19 cellular contexts compared by ENCODE assay signal in genomic region chr7:20327047-20327446, GRCh38. TPM values are rescaled to one million over a fixed set of nuclear protein-coding genes. Genes with fewer than 3 reads are reported as not detected.
DNase-seq lines count a peak whose midpoint lies in the region; ATAC-seq and TF ChIP-seq lines count a peak whose summit lies in the region.
"Had no signal": no experiment of that assay in that cellular context is flagged by ENCODE, and none has a peak within 500 bp of the region (broad histone marks: within the 10 kb centered on the region; RNA-seq: fewer than 3 reads in every experiment).

No MANE protein-coding gene starts in this region.

- intact Hi-C loops in naive thymus-derived CD4-positive, alpha-beta T cell (cut with micrococcal nuclease): no loop called here

- H3K4me3 Mint-ChIP-seq in naive thymus-derived CD4-positive, alpha-beta T cell: no peak overlapping the region
- H3K4me3 Mint-ChIP-seq: activated B cell treated with CpG ODN at 0.5 μM for 24 hours; CD4-positive, alpha-beta memory T cell; stimulated activated naive CD8-positive, alpha-beta T cell treated with anti-CD3 and anti-CD28 coated beads, Interleukin-15, Interleukin-2, amounts not matched to agents 100 ng/mL and 50 ng/mL, for 24 hours; T-helper 17 cell had no signal

- DNase-seq in AG08395 (ENCODE audit: low spot score) (peak; percentile 15), M059J (ENCODE audit: low read depth) (peak; percentile 56), choroid plexus epithelial cell (ENCODE audit: low read depth) (peak; percentile 70), kidney tubule cell (ENCODE audit: low spot score) (peak; percentile 89), midbrain (lab: John Stamatoyannopoulos, UW) (no peak), WERI-Rb-1 (no peak), NCI-H2107 treated with DMSO at 0.1 percent for 48 hours (lab: John Stamatoyannopoulos, UW; ENCODE audit: unreplicated experiment) (no peak)
- no peak for DNase-seq in naive thymus-derived CD4-positive, alpha-beta T cell
- DNase-seq: activated B cell treated with CpG ODN at 0.5 μM for 24 hours; CD4-positive, alpha-beta memory T cell; hippocampal formation; left cardiac atrium; NCI-H187; SHP77; T-helper 17 cell; upper lobe of left lung had no signal

- no peaks in the 10 kb centered on the region for H3K9me3 Mint-ChIP-seq in naive thymus-derived CD4-positive, alpha-beta T cell
- H3K9me3 Mint-ChIP-seq: activated B cell treated with CpG ODN at 0.5 μM for 24 hours; stimulated activated naive CD8-positive, alpha-beta T cell treated with anti-CD3 and anti-CD28 coated beads, Interleukin-15, Interleukin-2, amounts not matched to agents 100 ng/mL and 50 ng/mL, for 24 hours had no signal

- H3K27me3 Mint-ChIP-seq in naive thymus-derived CD4-positive, alpha-beta T cell: peaks cover 17 to 59% (median 33%) of the 10 kb centered on the region in 5 donors
- H3K27me3 Mint-ChIP-seq: activated B cell treated with CpG ODN at 0.5 μM for 24 hours had no signal

- no peak overlapping the region for H3K4me3 ChIP-seq in choroid plexus epithelial cell (ENCODE audit: low read depth, low read length)
- no peak overlapping the region for H3K4me3 ChIP-seq in naive thymus-derived CD4-positive, alpha-beta T cell (ENCODE audit: low read length)
- no peak overlapping the region for H3K4me3 ChIP-seq in WERI-Rb-1 (ENCODE audit: low read depth, low read length)
- H3K4me3 ChIP-seq: upper lobe of left lung had no signal

- peaks cover 0 to 3% of the 10 kb centered on the region in 2 donors for H3K27me3 ChIP-seq in naive thymus-derived CD4-positive, alpha-beta T cell (ENCODE audit: control insufficient read depth in 2 of 2, insufficient read depth in 2 of 2, low read length in 2 of 2)
- no peaks in the 10 kb centered on the region for H3K27me3 ChIP-seq in WERI-Rb-1 (ENCODE audit: insufficient read depth, low read depth, severe bottlenecking)
- H3K27me3 ChIP-seq: upper lobe of left lung had no signal

- ATAC-seq in naive thymus-derived CD4-positive, alpha-beta T cell: no peak
- ATAC-seq: HepG2, left cardiac atrium, sciatic nerve, T-helper 17 cell had no signal

- no peak overlapping the region for H3K27ac ChIP-seq in naive thymus-derived CD4-positive, alpha-beta T cell (ENCODE audit: low read depth, low read length)
- H3K27ac ChIP-seq in WERI-Rb-1: no peak overlapping the region
- H3K27ac ChIP-seq: upper lobe of left lung had no signal

- no peak overlapping the region for H3K27ac Mint-ChIP-seq in naive thymus-derived CD4-positive, alpha-beta T cell
- H3K27ac Mint-ChIP-seq: activated B cell treated with CpG ODN at 0.5 μM for 24 hours; CD4-positive, alpha-beta memory T cell; stimulated activated naive CD8-positive, alpha-beta T cell treated with anti-CD3 and anti-CD28 coated beads, Interleukin-15, Interleukin-2, amounts not matched to agents 100 ng/mL and 50 ng/mL, for 24 hours; T-helper 17 cell had no signal

- H3K4me1 Mint-ChIP-seq in naive thymus-derived CD4-positive, alpha-beta T cell: peaks cover 12 to 23% (median 19%) of the 10 kb centered on the region in 7 donors

- TF ChIP-seq CTCF in choroid plexus epithelial cell (conservative IDR thresholded peaks at IDR 0.05; ENCODE audit: low read depth, low read length): no peak
- TF ChIP-seq CTCF in WERI-Rb-1 (IDR thresholded peaks at IDR 0.05; ENCODE audit: low read depth, low read length): no peak

- POLR2A ChIA-PET in naive thymus-derived CD4-positive, alpha-beta T cell (lab: Charles Lee): no interaction called here

- H3K36me3 ChIP-seq in naive thymus-derived CD4-positive, alpha-beta T cell (ENCODE audit: control insufficient read depth in 2 of 3, insufficient read depth in 3 of 3, low read length in 3 of 3): no peaks in the 10 kb centered on the region
- H3K36me3 ChIP-seq in WERI-Rb-1: no peaks in the 10 kb centered on the region
- H3K36me3 ChIP-seq: upper lobe of left lung had no signal

- CTCF ChIA-PET in naive thymus-derived CD4-positive, alpha-beta T cell (lab: Charles Lee): no interaction called here

- no peaks in the 10 kb centered on the region for H3K4me1 ChIP-seq in naive thymus-derived CD4-positive, alpha-beta T cell (ENCODE audit: control insufficient read depth in 2 of 2, insufficient read depth in 2 of 2, low read length in 2 of 2)

- no peaks in the 10 kb centered on the region for H3K36me3 Mint-ChIP-seq in naive thymus-derived CD4-positive, alpha-beta T cell
- H3K36me3 Mint-ChIP-seq: CD4-positive, alpha-beta memory T cell had no signal

- H3K9me3 ChIP-seq in naive thymus-derived CD4-positive, alpha-beta T cell (ENCODE audit: control insufficient read depth in 2 of 3, low read length in 3 of 3): no peaks in the 10 kb centered on the region
- no peaks in the 10 kb centered on the region for H3K9me3 ChIP-seq in WERI-Rb-1 (ENCODE audit: severe bottlenecking)
- H3K9me3 ChIP-seq: upper lobe of left lung had no signal

RNA-seq across cellular contexts. Expression of gene ITGB8, which starts 3.7 kb away (rescaled TPM):
- 18.4 and 24.3 TPM in 2 replicates for total RNA-seq in M059J (2014; rRNA removed; shearing (Covaris generic))
- 1 to 10 TPM in 1 of 5 experiments, under 1 TPM in 2, not detected in 2; 0.08 to 2.9 (median 0.85) TPM for total RNA-seq in naive thymus-derived CD4-positive, alpha-beta T cell
- polyA plus RNA-seq in naive thymus-derived CD4-positive, alpha-beta T cell: not detected
- total RNA-seq: HepG2 had no signal
- polyA plus RNA-seq: CD4-positive, alpha-beta memory T cell had no signal

Comparison
In these comparisons a context has a peak if more than half of its experiments do, and no peak if none do; other contexts are left out.
1. DNase-seq: peak in AG08395 (single experiment), M059J (single experiment), choroid plexus epithelial cell (single experiment) and kidney tubule cell (single experiment); none in midbrain (single experiment), naive thymus-derived CD4-positive, alpha-beta T cell (0 of 9), WERI-Rb-1 (single experiment) and NCI-H2107 treated with DMSO at 0.1 percent for 48 hours (single experiment).